ENCODE assay signal across 15 cellular contexts in the genomic region with DNA sequence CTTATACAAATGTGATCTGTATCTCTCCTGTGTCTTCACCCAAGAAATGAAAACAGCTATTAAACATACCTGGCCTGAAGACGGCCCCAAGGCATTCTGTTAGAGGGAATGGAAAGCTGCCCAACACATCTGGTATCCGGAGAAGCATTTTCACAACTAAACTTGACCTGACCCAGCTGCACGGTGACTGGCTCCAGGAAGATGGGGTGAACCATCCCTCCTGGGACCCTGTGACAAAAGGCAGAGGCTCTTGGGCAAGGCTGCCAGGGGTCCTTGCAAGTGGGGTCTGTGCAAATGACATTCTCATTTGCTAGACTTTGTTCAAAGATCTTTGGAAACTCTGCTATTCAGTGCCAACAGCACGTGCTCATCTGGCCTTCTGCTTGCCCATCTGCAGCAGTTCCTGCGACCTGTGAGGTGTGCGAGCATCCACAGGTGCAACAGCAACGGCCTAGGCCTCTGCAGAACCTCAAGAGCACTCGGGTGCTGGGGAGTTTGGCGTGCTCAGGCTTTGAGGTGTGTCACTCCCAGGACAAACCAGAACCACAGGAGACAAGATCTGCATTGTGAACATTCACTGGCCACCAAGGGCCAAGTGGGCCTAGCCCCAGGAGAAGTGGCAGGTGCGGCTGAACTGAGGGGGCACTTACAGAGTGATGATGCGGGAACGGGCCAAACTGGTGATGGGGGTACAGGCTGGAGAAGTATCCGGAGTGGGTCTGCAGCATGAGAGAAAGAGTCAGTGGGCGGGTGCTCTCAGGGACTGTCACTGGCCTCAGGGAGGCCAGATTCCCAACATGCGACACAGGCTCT.
DNase-seq lines count a peak whose midpoint lies in the region; ATAC-seq, FAIRE-seq and TF ChIP-seq lines count a peak whose summit lies in the region.
"Had no signal": no experiment of that assay in that cellular context is flagged by ENCODE, and none has a peak within 500 bp of the region (broad histone marks: within the 10 kb centered on the region; RNA-seq: fewer than 3 reads in every experiment).

No MANE protein-coding gene starts in this region.

- H3K4me1 Mint-ChIP-seq in WTC11: peaks cover 12% of the 10 kb centered on the region

- intact Hi-C loops in sigmoid colon (cut with DNase I): no loop called here

- H3K27me3 ChIP-seq in esophagus (ENCODE audit: control insufficient read depth in 1 of 2, insufficient read depth in 2 of 2, low read length in 2 of 2) (no peaks in the 10 kb centered on the region), sigmoid colon (no peaks in the 10 kb centered on the region)

- TF ChIP-seq RAD21 in A549 (conservative IDR thresholded peaks at IDR 0.05 in 1 of 2, IDR thresholded peaks at IDR 0.05 in 1 of 2): no peak

- H3K4me3 ChIP-seq in A549 (no peak overlapping the region), esophagus (ENCODE audit: low read depth in 1 of 2, low read length in 2 of 2) (no peak overlapping the region), sigmoid colon (no peak overlapping the region)
- H3K4me3 ChIP-seq: psoas muscle had no signal

- H3K36me3 Mint-ChIP-seq in WTC11: peaks cover 49% of the 10 kb centered on the region

- DNase-seq in A549 (ENCODE audit: low read depth in 1 of 2, low spot score in 1 of 2) (no peak), WTC11 (ENCODE audit: low spot score) (no peak), sigmoid colon (peak; percentile 60), NCI-H774 (lab: John Stamatoyannopoulos, UW) (no peak), NCI-H187 (lab: John Stamatoyannopoulos, UW) (no peak), omental fat pad (ENCODE audit: low spot score) (no peak)
- no peak for DNase-seq in stimulated activated naive CD8-positive, alpha-beta T cell treated with anti-CD3 and anti-CD28 coated beads, Interleukin-15, Interleukin-2, amounts not matched to agents 100 U/mL and 50 U/mL, for 24 hours
- DNase-seq: activated CD4-positive, alpha-beta T cell treated with anti-CD3 and anti-CD28 coated beads, Interleukin-2, amount 50 U/mL, for 1 hour; activated T-cell treated with anti-CD3 and anti-CD28 coated beads, Interleukin-2, amount 50 U/mL, for 72 hours; H7; NCI-H2029 treated with DMSO at 0.1 percent for 48 hours; SHP77 treated with DMSO at 0.1 percent for 48 hours had no signal

- WGBS in A549 (ENCODE audit: missing lambda C conversion rate): 89% methylated on average over 15 of the region's 15 CpGs
- WGBS in esophagus, 2 donors: 85 to 91% methylated on average over 15 of the region's 15 CpGs
- WGBS in sigmoid colon, 2 donors: 93 to 95% methylated on average over 15 of the region's 15 CpGs

- H3K4me1 ChIP-seq in A549: peaks cover 35% of the 10 kb centered on the region
- peaks cover 5 to 15% of the 10 kb centered on the region in 2 donors for H3K4me1 ChIP-seq in esophagus (ENCODE audit: control insufficient read depth in 2 of 2, insufficient read depth in 2 of 2, low read length in 1 of 2)
- H3K4me1 ChIP-seq in sigmoid colon: peaks cover 0 to 56% (median 44%) of the 10 kb centered on the region in 4 donors

- CTCF ChIA-PET in A549 (lab: Yijun Ruan, JAX) (interaction anchor here (0.7 to 3.1 kb wide), 7 partner anchors 11 to 1077 kb away, joined by 3 to 52 read pairs (median 3); no protein-coding TSS in a partner anchor), WTC11 (lab: Charles Lee) (no interaction called here)

- no peak for TF ChIP-seq CTCF in A549 (IDR thresholded peaks at IDR 0.05)
- TF ChIP-seq CTCF in WTC11 (IDR thresholded peaks at IDR 0.05): no peak
- TF ChIP-seq CTCF in sigmoid colon (IDR thresholded peaks at IDR 0.05): no peak
- no peak for TF ChIP-seq CTCF in omental fat pad (IDR thresholded peaks at IDR 0.05)

- ATAC-seq in A549 (no peak), WTC11 (no peak), omental fat pad (ENCODE audit: low FRiP score) (no peak)
- no peak for ATAC-seq in stimulated activated naive CD8-positive, alpha-beta T cell treated with anti-CD3 and anti-CD28 coated beads, Interleukin-15, Interleukin-2, amounts not matched to agents 100 U/mL and 50 U/mL, for 24 hours

- no peak for TF ChIP-seq EP300 in A549 (IDR thresholded peaks at IDR 0.05)
- TF ChIP-seq EP300 in sigmoid colon (IDR thresholded peaks at IDR 0.05): no peak

- H3K27ac Mint-ChIP-seq in WTC11: 0 out of 2 replicates have a peak overlapping the region, but pooled peaks have one; percentile 23
- H3K27ac Mint-ChIP-seq: activated T-cell treated with anti-CD3 and anti-CD28 coated beads, Interleukin-2, amount 50 U/mL, for 72 hours had no signal

- H3K4me2 ChIP-seq in A549: no peak overlapping the region; the same call in 2 of the 3 replicates

- POLR2A ChIA-PET in A549 (lab: Yijun Ruan, JAX): no interaction called here
- POLR2A ChIA-PET in WTC11 (lab: Charles Lee): interaction anchor here (0.5 kb wide), 1 partner anchor 255 kb away, joined by 5 read pairs; no protein-coding TSS in a partner anchor

- H3K27me3 Mint-ChIP-seq in WTC11 (ENCODE audit: low read depth): no peaks in the 10 kb centered on the region; the same call in 1 of the 2 replicates

- TF ChIP-seq POLR2A in A549 (IDR thresholded peaks at IDR 0.05; ENCODE audit: low read length) (no peak), sigmoid colon (IDR thresholded peaks at IDR 0.05) (no peak)

- FAIRE-seq in A549 (lab: Jason Lieb, UNC): no peak
- FAIRE-seq: frontal cortex had no signal

- H3K9me3 ChIP-seq in A549 (no peaks in the 10 kb centered on the region), esophagus (ENCODE audit: control insufficient read depth in 2 of 2, insufficient read depth in 1 of 2, low read depth in 1 of 2, low read length in 1 of 2) (no peaks in the 10 kb centered on the region), sigmoid colon (no peaks in the 10 kb centered on the region)
- H3K9me3 ChIP-seq: psoas muscle had no signal

- peak overlapping the region; percentile 52 to 62; a peak in 4 of 6 replicates for H3K27ac ChIP-seq in A549
- peak overlapping the region; percentile 27 to 64 for H3K27ac ChIP-seq in esophagus (ENCODE audit: low read depth in 2 of 2, low read length in 1 of 2)
- peak overlapping the region; percentile 65 to 86 (median 72) for H3K27ac ChIP-seq in sigmoid colon

- H3K9me3 Mint-ChIP-seq in WTC11: no peaks in the 10 kb centered on the region
- H3K9me3 Mint-ChIP-seq: activated T-cell treated with anti-CD3 and anti-CD28 coated beads, Interleukin-2, amount 50 U/mL, for 72 hours had no signal

- H3K36me3 ChIP-seq in esophagus (ENCODE audit: control insufficient read depth in 2 of 2, insufficient read depth in 2 of 2, low read length in 1 of 2): no peaks in the 10 kb centered on the region
- H3K36me3 ChIP-seq in sigmoid colon: no peaks in the 10 kb centered on the region

- no peak overlapping the region for H3K4me3 Mint-ChIP-seq in WTC11
- H3K4me3 Mint-ChIP-seq: activated T-cell treated with anti-CD3 and anti-CD28 coated beads, Interleukin-2, amount 50 U/mL, for 72 hours had no signal

TF ChIP-seq in A549, 52 proteins besides CTCF, POLR2A, EP300 and RAD21 (continues in another document):
- TF ChIP-seq EHMT2 (IDR thresholded peaks at IDR 0.05; ENCODE audit: low read depth) (no peak), CEBPB (IDR thresholded peaks at IDR 0.05) (no peak), JUNB (IDR thresholded peaks at IDR 0.05) (no peak)
- TF ChIP-seq, protein P1, sequence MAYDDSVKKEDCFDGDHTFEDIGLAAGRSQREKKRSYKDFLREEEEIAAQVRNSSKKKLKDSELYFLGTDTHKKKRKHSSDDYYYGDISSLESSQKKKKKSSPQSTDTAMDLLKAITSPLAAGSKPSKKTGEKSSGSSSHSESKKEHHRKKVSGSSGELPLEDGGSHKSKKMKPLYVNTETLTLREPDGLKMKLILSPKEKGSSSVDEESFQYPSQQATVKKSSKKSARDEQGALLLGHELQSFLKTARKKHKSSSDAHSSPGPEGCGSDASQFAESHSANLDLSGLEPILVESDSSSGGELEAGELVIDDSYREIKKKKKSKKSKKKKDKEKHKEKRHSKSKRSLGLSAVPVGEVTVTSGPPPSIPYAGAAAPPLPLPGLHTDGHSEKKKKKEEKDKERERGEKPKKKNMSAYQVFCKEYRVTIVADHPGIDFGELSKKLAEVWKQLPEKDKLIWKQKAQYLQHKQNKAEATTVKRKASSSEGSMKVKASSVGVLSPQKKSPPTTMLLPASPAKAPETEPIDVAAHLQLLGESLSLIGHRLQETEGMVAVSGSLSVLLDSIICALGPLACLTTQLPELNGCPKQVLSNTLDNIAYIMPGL (CRISPR knock-in tag; IDR thresholded peaks at IDR 0.05; ENCODE audit: borderline replicate concordance): no peak
- TF ChIP-seq, protein P2, sequence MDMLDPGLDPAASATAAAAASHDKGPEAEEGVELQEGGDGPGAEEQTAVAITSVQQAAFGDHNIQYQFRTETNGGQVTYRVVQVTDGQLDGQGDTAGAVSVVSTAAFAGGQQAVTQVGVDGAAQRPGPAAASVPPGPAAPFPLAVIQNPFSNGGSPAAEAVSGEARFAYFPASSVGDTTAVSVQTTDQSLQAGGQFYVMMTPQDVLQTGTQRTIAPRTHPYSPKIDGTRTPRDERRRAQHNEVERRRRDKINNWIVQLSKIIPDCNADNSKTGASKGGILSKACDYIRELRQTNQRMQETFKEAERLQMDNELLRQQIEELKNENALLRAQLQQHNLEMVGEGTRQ (IDR thresholded peaks at IDR 0.05): no peak

TF ChIP-seq in WTC11, 78 proteins besides CTCF, POLR2A, EP300 and RAD21 (continues in another document):
- TF ChIP-seq MXD4 (CRISPR knock-in tag; IDR thresholded peaks at IDR 0.05; ENCODE audit: borderline replicate concordance) (no peak), FOXP1 (CRISPR knock-in tag; IDR thresholded peaks at IDR 0.05; ENCODE audit: borderline replicate concordance) (no peak), SOX15 (CRISPR knock-in tag; IDR thresholded peaks at IDR 0.05) (no peak), ZBTB21 (CRISPR knock-in tag; IDR thresholded peaks at IDR 0.05; ENCODE audit: borderline replicate concordance) (no peak), MYBL2 (CRISPR knock-in tag; IDR thresholded peaks at IDR 0.05) (no peak)
- TF ChIP-seq, protein P3, sequence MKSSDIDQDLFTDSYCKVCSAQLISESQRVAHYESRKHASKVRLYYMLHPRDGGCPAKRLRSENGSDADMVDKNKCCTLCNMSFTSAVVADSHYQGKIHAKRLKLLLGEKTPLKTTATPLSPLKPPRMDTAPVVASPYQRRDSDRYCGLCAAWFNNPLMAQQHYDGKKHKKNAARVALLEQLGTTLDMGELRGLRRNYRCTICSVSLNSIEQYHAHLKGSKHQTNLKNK (CRISPR knock-in tag; IDR thresholded peaks at IDR 0.05): no peak
- TF ChIP-seq, protein P4, sequence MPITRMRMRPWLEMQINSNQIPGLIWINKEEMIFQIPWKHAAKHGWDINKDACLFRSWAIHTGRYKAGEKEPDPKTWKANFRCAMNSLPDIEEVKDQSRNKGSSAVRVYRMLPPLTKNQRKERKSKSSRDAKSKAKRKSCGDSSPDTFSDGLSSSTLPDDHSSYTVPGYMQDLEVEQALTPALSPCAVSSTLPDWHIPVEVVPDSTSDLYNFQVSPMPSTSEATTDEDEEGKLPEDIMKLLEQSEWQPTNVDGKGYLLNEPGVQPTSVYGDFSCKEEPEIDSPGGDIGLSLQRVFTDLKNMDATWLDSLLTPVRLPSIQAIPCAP (CRISPR knock-in tag; IDR thresholded peaks at IDR 0.05): no peak
